ENCODE assay signal across 8 cellular contexts in genomic region chr11:20156280-20156875, GRCh38. TPM values are rescaled to one million over a fixed set of nuclear protein-coding genes. Genes with fewer than 3 reads are reported as not detected.
DNase-seq lines count a peak whose midpoint lies in the region; ATAC-seq and TF ChIP-seq lines count a peak whose summit lies in the region.

No MANE protein-coding gene starts in this region.

- H4K20me1 ChIP-seq in osteoblast (ENCODE audit: insufficient read depth, low read length): peaks cover 5% of the 10 kb centered on the region

- peak overlapping the region; percentile 41 for H3K4me3 ChIP-seq in CD8-positive, alpha-beta memory T cell (ENCODE audit: low read length)
- H3K4me3 ChIP-seq in NT2/D1 (ENCODE audit: insufficient read length, low read depth) (peak overlapping the region; percentile 68), osteoblast (ENCODE audit: insufficient read depth, low read length) (no peak overlapping the region)

- ATAC-seq in GM18502 (IDR thresholded peaks at IDR 0.05; ENCODE audit: poor library complexity, unreplicated experiment) (no peak), GM21381 (IDR thresholded peaks at IDR 0.05; ENCODE audit: unreplicated experiment) (no peak), HG02973 (IDR thresholded peaks at IDR 0.05; ENCODE audit: unreplicated experiment) (no peak)

- H3K79me2 ChIP-seq in osteoblast (ENCODE audit: insufficient read depth, low read length): no peaks in the 10 kb centered on the region

- peaks cover 0 to 7% (median 0%) of the 10 kb centered on the region in 3 donors for H3K36me3 Mint-ChIP-seq in CD8-positive, alpha-beta memory T cell
- peaks cover 5% of the 10 kb centered on the region for H3K36me3 Mint-ChIP-seq in brain

- no peaks in the 10 kb centered on the region for H3K9me3 ChIP-seq in CD8-positive, alpha-beta memory T cell (ENCODE audit: low read length)
- no peaks in the 10 kb centered on the region for H3K9me3 ChIP-seq in NT2/D1 (ENCODE audit: insufficient read depth, low read length)
- H3K9me3 ChIP-seq in osteoblast (ENCODE audit: low read depth, low read length): no peaks in the 10 kb centered on the region

- TF ChIP-seq CTCF in brain (conservative IDR thresholded peaks at IDR 0.05) (no peak), osteoblast (IDR thresholded peaks at IDR 0.05; ENCODE audit: extremely low read depth, low read depth, low read length) (no peak)

- peak overlapping the region; percentile 67 for H3K9ac ChIP-seq in NT2/D1 (ENCODE audit: insufficient read length, low read depth)

- POLR2A ChIA-PET in CD8-positive, alpha-beta memory T cell (lab: Charles Lee): interaction anchor here (0.6 kb wide), 1 partner anchor 207 kb away, joined by 3 read pairs; the partner anchor contains the start of gene HTATIP2

- peak overlapping the region in 4 of 8 donors; percentile 36 to 68 (median 49) for H3K27ac Mint-ChIP-seq in CD8-positive, alpha-beta memory T cell
- no peak overlapping the region for H3K27ac Mint-ChIP-seq in brain

- CTCF ChIA-PET in CD8-positive, alpha-beta memory T cell (lab: Charles Lee): interaction anchor here (1.0 kb wide), 1 partner anchor 208 kb away, joined by 3 read pairs; no protein-coding TSS in a partner anchor

- H2AFZ ChIP-seq in osteoblast (ENCODE audit: low read length): no peak overlapping the region

- H3K4me2 ChIP-seq in osteoblast (ENCODE audit: insufficient read depth, low read length): no peak overlapping the region

- peaks cover 34% of the 10 kb centered on the region for H3K27me3 ChIP-seq in CD8-positive, alpha-beta memory T cell (ENCODE audit: insufficient read depth, low read length, poor library complexity, severe bottlenecking)
- H3K27me3 ChIP-seq in NT2/D1 (ENCODE audit: insufficient read depth, insufficient read length) (peaks cover 64% of the 10 kb centered on the region), osteoblast (ENCODE audit: insufficient read depth, low read length) (peaks cover 69% of the 10 kb centered on the region)

- H3K4me3 Mint-ChIP-seq in CD8-positive, alpha-beta memory T cell: peak overlapping the region; percentile 78 to 89 (median 83)
- H3K4me3 Mint-ChIP-seq in brain: peak overlapping the region in 4 of 5 experiments; percentile 42 to 70 (median 62)

- H3K27me3 Mint-ChIP-seq in CD8-positive, alpha-beta memory T cell: peaks cover 52 to 64% of the 10 kb centered on the region in 2 donors
- H3K27me3 Mint-ChIP-seq in brain: peaks cover 100% of the 10 kb centered on the region

- H3K27ac ChIP-seq in CD8-positive, alpha-beta memory T cell (ENCODE audit: low read depth, low read length): no peak overlapping the region
- no peak overlapping the region for H3K27ac ChIP-seq in osteoblast (ENCODE audit: low read depth, low read length)

- H3K9me3 Mint-ChIP-seq in CD8-positive, alpha-beta memory T cell: peaks cover 0 to 24% (median 17%) of the 10 kb centered on the region in 5 donors
- H3K9me3 Mint-ChIP-seq in brain: peaks cover 0 to 14% (median 0%) of the 10 kb centered on the region in 5 experiments

- peak; percentile 9 to 74 (median 44) for DNase-seq in CD8-positive, alpha-beta memory T cell
- DNase-seq in NT2/D1 (ENCODE audit: low read depth, low spot score) (no peak), osteoblast (ENCODE audit: insufficient read length, low spot score, missing footprints) (peak; percentile 42), NCI-H526 (lab: John Stamatoyannopoulos, UW) (no peak)

- H3K4me1 ChIP-seq in CD8-positive, alpha-beta memory T cell (ENCODE audit: insufficient read depth, low read length): peaks cover 4% of the 10 kb centered on the region
- H3K4me1 ChIP-seq in NT2/D1 (ENCODE audit: insufficient read depth, insufficient read length): peaks cover 8% of the 10 kb centered on the region
- peaks cover 7% of the 10 kb centered on the region for H3K4me1 ChIP-seq in osteoblast (ENCODE audit: insufficient read depth, low read length)

- peaks cover 16 to 28% (median 26%) of the 10 kb centered on the region in 3 donors for H3K4me1 Mint-ChIP-seq in CD8-positive, alpha-beta memory T cell
- H3K4me1 Mint-ChIP-seq in brain: peaks cover 39% of the 10 kb centered on the region

- no peaks in the 10 kb centered on the region for H3K36me3 ChIP-seq in CD8-positive, alpha-beta memory T cell (ENCODE audit: insufficient read depth, low read length)
- H3K36me3 ChIP-seq in NT2/D1 (ENCODE audit: insufficient read depth, insufficient read length, low read length) (no peaks in the 10 kb centered on the region), osteoblast (ENCODE audit: insufficient read depth, low read length) (no peaks in the 10 kb centered on the region)

RNA-seq across cellular contexts. Expression of gene DBX1, which starts 3.9 kb away (rescaled TPM):
- not detected for total RNA-seq in CD8-positive, alpha-beta memory T cell
- polyA plus RNA-seq in CD8-positive, alpha-beta memory T cell: not detected
- polyA plus RNA-seq in brain (ENCODE audit: insufficient read depth, low read depth, low replicate concordance): not detected
- total RNA-seq in osteoblast: not detected in 2 replicates

Comparison
In these comparisons a context has a peak if more than half of its experiments do, and no peak if none do; other contexts are left out.
1. DNase-seq: peak in CD8-positive, alpha-beta memory T cell (5 of 5) and osteoblast (single experiment); none in NT2/D1 (single experiment) and NCI-H526 (0 of 2).